ENCODE assay signal across 8 cellular contexts in genomic region chr6:26305097-26305841, GRCh38. TPM values are rescaled to one million over a fixed set of nuclear protein-coding genes. Genes with fewer than 3 reads are reported as not detected.
DNase-seq lines count a peak whose midpoint lies in the region; ATAC-seq and TF ChIP-seq lines count a peak whose summit lies in the region.

No MANE protein-coding gene starts in this region.

- DNase-seq in AML-193 (lab: John Stamatoyannopoulos, UW) (peak; percentile 84 to 87), NCI-H2227 treated with DMSO at 0.1 percent for 48 hours (lab: John Stamatoyannopoulos, UW) (peak; percentile 55), activated T-cell treated with anti-CD3 and anti-CD28 coated beads for 48 hours (ENCODE audit: low read depth) (peak; percentile 74), esophagus muscularis mucosa (ENCODE audit: extremely low spot score) (no peak), testis (peak; percentile 65), DMS153 (lab: John Stamatoyannopoulos, UW) (no peak)
- DNase-seq in naive thymus-derived CD4-positive, alpha-beta T cell = peak in 8 of 9 donors; percentile 36 to 80 (median 62)

- H3K27me3 Mint-ChIP-seq in naive thymus-derived CD4-positive, alpha-beta T cell = no peaks in the 10 kb centered on the region

- WGBS in esophagus muscularis mucosa = 11% methylated on average over 22 of the region's 22 CpGs
- 5 to 10% methylated on average over 22 of the region's 22 CpGs for WGBS in testis, 2 donors

- peaks cover 11 to 49% (median 26%) of the 10 kb centered on the region in 7 donors for H3K4me1 Mint-ChIP-seq in naive thymus-derived CD4-positive, alpha-beta T cell

- TF ChIP-seq CTCF in esophagus muscularis mucosa (IDR thresholded peaks at IDR 0.05) (no peak), testis (IDR thresholded peaks at IDR 0.05) (no peak)

- CTCF ChIA-PET in naive thymus-derived CD4-positive, alpha-beta T cell (lab: Charles Lee) = no interaction called here

- intact Hi-C loops in esophagus muscularis mucosa (cut with DNase I) = no loop called here
- intact Hi-C loops in naive thymus-derived CD4-positive, alpha-beta T cell (cut with micrococcal nuclease) = loop anchor here (1.0 kb wide), 4 partner anchors 8 to 33 kb away; a partner anchor contains a TSS
- intact Hi-C loops in testis (cut with DNase I; ENCODE audit: low total_unique reads) = no loop called here

- ATAC-seq in GM21447 (IDR thresholded peaks at IDR 0.05; ENCODE audit: unreplicated experiment) = peak; percentile 39
- peak; percentile 75 for ATAC-seq in naive thymus-derived CD4-positive, alpha-beta T cell

- POLR2A ChIA-PET in naive thymus-derived CD4-positive, alpha-beta T cell (lab: Charles Lee) = interaction anchor here (0.5 to 1.6 kb wide), 16 partner anchors 9 to 117 kb away, joined by 3 to 13 read pairs (median 4); a partner anchor contains a TSS

- H3K36me3 Mint-ChIP-seq in naive thymus-derived CD4-positive, alpha-beta T cell = peaks cover 0 to 1% (median 0%) of the 10 kb centered on the region in 5 donors

- H3K4me3 Mint-ChIP-seq in naive thymus-derived CD4-positive, alpha-beta T cell = peak overlapping the region; percentile 85 to 95 (median 92)

- peak overlapping the region; percentile 62 to 96 (median 92) for H3K27ac Mint-ChIP-seq in naive thymus-derived CD4-positive, alpha-beta T cell

- H3K4me3 ChIP-seq in esophagus muscularis mucosa (peak overlapping the region; percentile 38 to 56 (median 48)), testis (peak overlapping the region; percentile 50 to 66)
- peak overlapping the region; percentile 72 for H3K4me3 ChIP-seq in naive thymus-derived CD4-positive, alpha-beta T cell (ENCODE audit: low read length)

- peaks cover 0 to 10% (median 2%) of the 10 kb centered on the region in 11 donors for H3K9me3 Mint-ChIP-seq in naive thymus-derived CD4-positive, alpha-beta T cell

- peak overlapping the region; percentile 51 to 73 (median 69) for H3K27ac ChIP-seq in esophagus muscularis mucosa (replicated peaks in 1 of 4)
- peak overlapping the region; percentile 61 for H3K27ac ChIP-seq in naive thymus-derived CD4-positive, alpha-beta T cell (ENCODE audit: low read depth, low read length)
- H3K27ac ChIP-seq in testis = peak overlapping the region; percentile 31 to 79

- no peaks in the 10 kb centered on the region for H3K27me3 ChIP-seq in esophagus muscularis mucosa
- no peaks in the 10 kb centered on the region for H3K27me3 ChIP-seq in naive thymus-derived CD4-positive, alpha-beta T cell (ENCODE audit: control insufficient read depth in 2 of 2, insufficient read depth in 2 of 2, low read length in 2 of 2)
- H3K27me3 ChIP-seq in testis = no peaks in the 10 kb centered on the region

- no peak for TF ChIP-seq POLR2A in esophagus muscularis mucosa (IDR thresholded peaks at IDR 0.05; ENCODE audit: low read depth)
- TF ChIP-seq POLR2A in testis (IDR thresholded peaks at IDR 0.05) = no peak

- H3K36me3 ChIP-seq in esophagus muscularis mucosa = no peaks in the 10 kb centered on the region
- H3K36me3 ChIP-seq in naive thymus-derived CD4-positive, alpha-beta T cell (ENCODE audit: control insufficient read depth in 2 of 3, insufficient read depth in 3 of 3, low read length in 3 of 3) = no peaks in the 10 kb centered on the region
- no peaks in the 10 kb centered on the region for H3K36me3 ChIP-seq in testis (ENCODE audit: low read depth, missing control alignments)

- H3K9me3 ChIP-seq in esophagus muscularis mucosa (no peaks in the 10 kb centered on the region), testis (no peaks in the 10 kb centered on the region)
- H3K9me3 ChIP-seq in naive thymus-derived CD4-positive, alpha-beta T cell (ENCODE audit: control insufficient read depth in 2 of 3, low read length in 3 of 3) = no peaks in the 10 kb centered on the region

- H3K4me1 ChIP-seq in esophagus muscularis mucosa (peaks cover 0 to 5% (median 2%) of the 10 kb centered on the region in 4 donors), testis (no peaks in the 10 kb centered on the region)
- peaks cover 0 to 10% of the 10 kb centered on the region in 2 donors for H3K4me1 ChIP-seq in naive thymus-derived CD4-positive, alpha-beta T cell (ENCODE audit: control insufficient read depth in 2 of 2, insufficient read depth in 2 of 2, low read length in 2 of 2)

- no peak for TF ChIP-seq EP300 in esophagus muscularis mucosa (IDR thresholded peaks at IDR 0.05)

RNA-seq across cellular contexts. Expression of gene BTN3A2, which starts 59.7 kb away (rescaled TPM):
- total RNA-seq in esophagus muscularis mucosa = 10 to 100 TPM in 2 of 4 donors, 1 to 10 TPM in 2; 6.6 to 14.1 (median 11.2) TPM
- total RNA-seq in naive thymus-derived CD4-positive, alpha-beta T cell = 100 to 1,000 TPM; 131 to 274 (median 180) TPM
- 100 to 1,000 TPM; 113 to 142 TPM for polyA plus RNA-seq in naive thymus-derived CD4-positive, alpha-beta T cell
- 10 to 100 TPM; 20.7 to 21.3 TPM for total RNA-seq in testis
- 25.9 TPM for polyA plus RNA-seq in testis (ENCODE audit: insufficient read depth, low read depth, low replicate concordance)

Comparison
In these comparisons a context has a peak if more than half of its experiments do, and no peak if none do; other contexts are left out.
1. DNase-seq: peak in AML-193 (2 of 2), NCI-H2227 treated with DMSO at 0.1 percent for 48 hours (single experiment), activated T-cell treated with anti-CD3 and anti-CD28 coated beads for 48 hours (single experiment), naive thymus-derived CD4-positive, alpha-beta T cell (8 of 9) and testis (single experiment); none in esophagus muscularis mucosa (single experiment) and DMS153 (single experiment).
2. RNA of gene BTN3A2, which starts 59.7 kb away (total RNA-seq): 131 to 274 TPM in naive thymus-derived CD4-positive, alpha-beta T cell; 20.7 to 21.3 TPM in testis and 6.6 to 14.1 TPM in esophagus muscularis mucosa; every median in the first group is over 4 times any median in the second.
3. intact Hi-C loops: an anchor here in naive thymus-derived CD4-positive, alpha-beta T cell (1.0 kb wide); none called in esophagus muscularis mucosa and testis.
4. Peak in every context shown above with its lines, with median percentiles within 50 percentile points of each other: H3K27ac ChIP-seq and H3K4me3 ChIP-seq.